In genomic region chr1:214281902-214282695, GRCh38 we compare ENCODE assay signal across 8 cellular contexts. TPM values are rescaled to one million over a fixed set of nuclear protein-coding genes. Genes with fewer than 3 reads are reported as not detected.
DNase-seq lines count a peak whose midpoint lies in the region; ATAC-seq and TF ChIP-seq lines count a peak whose summit lies in the region.

No MANE protein-coding gene starts in this region.

- H3K27me3 Mint-ChIP-seq in naive B cell: no peaks in the 10 kb centered on the region

- peaks cover 0 to 2% (median 0%) of the 10 kb centered on the region in 7 donors for H3K9me3 Mint-ChIP-seq in naive B cell

- ATAC-seq in HG02973 (IDR thresholded peaks at IDR 0.05; ENCODE audit: unreplicated experiment): peak; percentile 3
- ATAC-seq in naive B cell (ENCODE audit: low read depth in 2 of 2): no peak
- no peak for ATAC-seq in HG03045 (IDR thresholded peaks at IDR 0.05; ENCODE audit: unreplicated experiment)
- no peak for ATAC-seq in HG02938 (IDR thresholded peaks at IDR 0.05; ENCODE audit: unreplicated experiment)
- ATAC-seq in HG03432 (IDR thresholded peaks at IDR 0.05; ENCODE audit: unreplicated experiment): no peak

- H3K27ac Mint-ChIP-seq in naive B cell: peak overlapping the region in 4 of 6 donors; percentile 8 to 94 (median 52)

- H3K36me3 Mint-ChIP-seq in naive B cell: peaks cover 0 to 3% of the 10 kb centered on the region in 2 donors

- H3K4me3 Mint-ChIP-seq in naive B cell: peak overlapping the region; percentile 84 to 93 (median 88)

- H3K4me1 Mint-ChIP-seq in naive B cell: peaks cover 24 to 46% (median 26%) of the 10 kb centered on the region in 3 donors

- in situ Hi-C loops in SK-MEL-5 (cut with HindIII; ENCODE audit: low pct_unique_long_range_greater_than_20kb, low sequenced_read_pairs): no loop called here

- TF ChIP-seq POLR2A in erythroblast (IDR thresholded peaks at IDR 0.05; ENCODE audit: low read length): no peak

- DNase-seq in DMS153 treated with DMSO at 0.1 percent for 48 hours (lab: John Stamatoyannopoulos, UW; ENCODE audit: unreplicated experiment) (peak; percentile 53), SK-MEL-5 (ENCODE audit: low read depth, low spot score) (peak; percentile 32), erythroblast (lab: John Stamatoyannopoulos, UW) (peak; percentile 41 to 47), naive B cell (no peak)

RNA-seq across cellular contexts. Expression of gene SMYD2, which starts 1.1 kb away (rescaled TPM):
- total RNA-seq in SK-MEL-5 (2014; rRNA removed; shearing (Covaris generic)): 49.4 and 56.3 TPM in 2 replicates
- polyA plus RNA-seq in SK-MEL-5 (2015; cell fraction: cytosol; rRNA removed): 25.1 and 32.1 TPM in 2 replicates
- 107 and 119 TPM in 2 replicates for polyA plus RNA-seq in SK-MEL-5 (2015; cell fraction: nucleus; rRNA removed)
- polyA plus RNA-seq in naive B cell (ENCODE audit: low read depth in 6 of 6): 10 to 100 TPM; 28.3 to 76.8 (median 33.9) TPM
